9 cellular contexts compared by ENCODE assay signal in the genomic region with DNA sequence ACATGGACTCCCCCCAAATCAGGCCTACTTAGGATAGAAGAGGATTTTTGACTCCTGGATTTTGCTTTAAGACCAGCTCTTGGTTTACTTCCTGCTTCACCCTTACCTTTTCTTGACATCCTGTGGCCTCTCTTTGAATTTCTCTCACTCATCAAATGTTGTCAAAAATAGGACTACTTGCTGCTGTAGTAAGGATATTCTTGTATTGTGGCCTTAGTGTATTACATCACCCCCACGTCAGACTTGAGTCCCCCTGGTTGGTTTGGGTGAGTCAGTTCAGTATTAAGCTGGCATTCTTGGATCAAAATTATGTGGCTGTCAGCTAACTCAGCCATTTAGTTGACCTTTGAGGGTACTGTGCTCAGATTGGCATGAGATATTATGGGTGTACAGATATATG. TPM values are rescaled to one million over a fixed set of nuclear protein-coding genes. Genes with fewer than 3 reads are reported as not detected.
DNase-seq lines count a peak whose midpoint lies in the region; ATAC-seq, FAIRE-seq and TF ChIP-seq lines count a peak whose summit lies in the region.
"Had no signal": no experiment of that assay in that cellular context is flagged by ENCODE, and none has a peak within 500 bp of the region (broad histone marks: within the 10 kb centered on the region; RNA-seq: fewer than 3 reads in every experiment).

No MANE protein-coding gene starts in this region.

- H3K4me2 ChIP-seq in A549 = peak overlapping the region; percentile 89

- H3K4me3 ChIP-seq in A549 (peak overlapping the region; percentile 57), GM12865 (ENCODE audit: low read depth, low read length) (peak overlapping the region; percentile 78)
- H3K4me3 ChIP-seq: lung had no signal

- no peak for TF ChIP-seq RAD21 in A549 (conservative IDR thresholded peaks at IDR 0.05 in 1 of 2, IDR thresholded peaks at IDR 0.05 in 1 of 2)

- TF ChIP-seq CTCF in A549 (IDR thresholded peaks at IDR 0.05) (no peak), GM12865 (IDR thresholded peaks at IDR 0.05; ENCODE audit: insufficient read depth, low read depth, low read length, missing control alignments) (no peak)

- no peak for TF ChIP-seq EP300 in A549 (IDR thresholded peaks at IDR 0.05)

- 0% methylated on average over 1 of the region's 1 CpG for WGBS in A549 (ENCODE audit: missing lambda C conversion rate)

- ATAC-seq in A549 = no peak
- no peak for ATAC-seq in HG02610 (IDR thresholded peaks at IDR 0.05; ENCODE audit: unreplicated experiment)

- DNase-seq in A549 (ENCODE audit: low read depth in 1 of 2, low spot score in 1 of 2) = no peak
- peak; percentile 44 for DNase-seq in GM12865 (ENCODE audit: low read depth)
- DNase-seq in RPMI8226 = peak; percentile 30
- peak; percentile 82 for DNase-seq in fibroblast of peridontal ligament (ENCODE audit: extremely low read depth)
- no peak for DNase-seq in NK-92 (lab: John Stamatoyannopoulos, UW; ENCODE audit: unreplicated experiment)
- no peak for DNase-seq in stimulated activated CD4-positive, alpha-beta T cell treated with anti-CD3 and anti-CD28 coated beads, Interleukin-1b, Interleukin-23, amount 100 ng/mL, for 48 hours
- DNase-seq in NCI-H748 (lab: John Stamatoyannopoulos, UW; ENCODE audit: unreplicated experiment) = no peak

- POLR2A ChIA-PET in A549 (lab: Yijun Ruan, JAX) = interaction anchor here (1.2 kb wide), 1 partner anchor 119 kb away, joined by 3 read pairs; no protein-coding TSS in a partner anchor

- peak overlapping the region; percentile 84 to 87 for H3K27ac ChIP-seq in A549

- CTCF ChIA-PET in A549 (lab: Yijun Ruan, JAX) = interaction anchor here (1.1 to 1.6 kb wide), 5 partner anchors 13 to 107 kb away, joined by 3 to 6 read pairs (median 4); no protein-coding TSS in a partner anchor

- no peak for TF ChIP-seq POLR2A in A549 (IDR thresholded peaks at IDR 0.05; ENCODE audit: low read length)

- H3K9me3 ChIP-seq in A549 = no peaks in the 10 kb centered on the region

- peaks cover 30% of the 10 kb centered on the region for H3K4me1 ChIP-seq in A549

- FAIRE-seq in A549 (lab: Jason Lieb, UNC) = no peak

TF ChIP-seq in A549, 52 proteins besides CTCF, POLR2A, EP300 and RAD21:
- TF ChIP-seq ZNF302 (CRISPR knock-in tag; IDR thresholded peaks at IDR 0.05) (no peak), CBX8 (IDR thresholded peaks at IDR 0.05) (no peak), TFCP2L1 (CRISPR knock-in tag; IDR thresholded peaks at IDR 0.05) (no peak), RNF2 (IDR thresholded peaks at IDR 0.05; ENCODE audit: borderline replicate concordance, low read depth) (no peak), TP53 (CRISPR knock-in tag; IDR thresholded peaks at IDR 0.05) (no peak), HEYL (CRISPR knock-in tag; IDR thresholded peaks at IDR 0.05) (no peak)
- TF ChIP-seq, protein P1, sequence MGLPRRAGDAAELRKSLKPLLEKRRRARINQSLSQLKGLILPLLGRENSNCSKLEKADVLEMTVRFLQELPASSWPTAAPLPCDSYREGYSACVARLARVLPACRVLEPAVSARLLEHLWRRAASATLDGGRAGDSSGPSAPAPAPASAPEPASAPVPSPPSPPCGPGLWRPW (IDR thresholded peaks at IDR 0.05) = no peak
- TF ChIP-seq, protein P2, sequence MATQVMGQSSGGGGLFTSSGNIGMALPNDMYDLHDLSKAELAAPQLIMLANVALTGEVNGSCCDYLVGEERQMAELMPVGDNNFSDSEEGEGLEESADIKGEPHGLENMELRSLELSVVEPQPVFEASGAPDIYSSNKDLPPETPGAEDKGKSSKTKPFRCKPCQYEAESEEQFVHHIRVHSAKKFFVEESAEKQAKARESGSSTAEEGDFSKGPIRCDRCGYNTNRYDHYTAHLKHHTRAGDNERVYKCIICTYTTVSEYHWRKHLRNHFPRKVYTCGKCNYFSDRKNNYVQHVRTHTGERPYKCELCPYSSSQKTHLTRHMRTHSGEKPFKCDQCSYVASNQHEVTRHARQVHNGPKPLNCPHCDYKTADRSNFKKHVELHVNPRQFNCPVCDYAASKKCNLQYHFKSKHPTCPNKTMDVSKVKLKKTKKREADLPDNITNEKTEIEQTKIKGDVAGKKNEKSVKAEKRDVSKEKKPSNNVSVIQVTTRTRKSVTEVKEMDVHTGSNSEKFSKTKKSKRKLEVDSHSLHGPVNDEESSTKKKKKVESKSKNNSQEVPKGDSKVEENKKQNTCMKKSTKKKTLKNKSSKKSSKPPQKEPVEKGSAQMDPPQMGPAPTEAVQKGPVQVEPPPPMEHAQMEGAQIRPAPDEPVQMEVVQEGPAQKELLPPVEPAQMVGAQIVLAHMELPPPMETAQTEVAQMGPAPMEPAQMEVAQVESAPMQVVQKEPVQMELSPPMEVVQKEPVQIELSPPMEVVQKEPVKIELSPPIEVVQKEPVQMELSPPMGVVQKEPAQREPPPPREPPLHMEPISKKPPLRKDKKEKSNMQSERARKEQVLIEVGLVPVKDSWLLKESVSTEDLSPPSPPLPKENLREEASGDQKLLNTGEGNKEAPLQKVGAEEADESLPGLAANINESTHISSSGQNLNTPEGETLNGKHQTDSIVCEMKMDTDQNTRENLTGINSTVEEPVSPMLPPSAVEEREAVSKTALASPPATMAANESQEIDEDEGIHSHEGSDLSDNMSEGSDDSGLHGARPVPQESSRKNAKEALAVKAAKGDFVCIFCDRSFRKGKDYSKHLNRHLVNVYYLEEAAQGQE (IDR thresholded peaks at IDR 0.05) = no peak

RNA-seq across cellular contexts. Expression of a gene that starts 1.1 kb away (rescaled TPM):
- polyA plus RNA-seq in A549 (2011; rRNA removed) (79.4 and 92.9 TPM in 2 replicates), A549 (2017; fragmentation: RNase III; extraction: RNeasy Plus Mini Kit Qiagen cat#74134 plus additional on column Dnase treatment) (84.9 to 106 TPM (median 92.9 TPM) in 3 replicates)
- polyA plus RNA-seq in A549 (2012; cell fraction: cytosol; rRNA removed) = 33.0 and 33.5 TPM in 2 replicates
- polyA plus RNA-seq in A549 (2012; cell fraction: nucleus; rRNA removed) = 30.7 and 46.3 TPM in 2 replicates
- 39.4 and 42.7 TPM in 2 replicates for polyA minus RNA-seq in A549 (2011; rRNA and poly(A)+ RNA removed)

RNA-seq across cellular contexts. Expression of a gene that starts 17.5 kb away (rescaled TPM):
- polyA plus RNA-seq in A549 (2011; rRNA removed) (159 and 178 TPM in 2 replicates), A549 (2017; fragmentation: RNase III; extraction: RNeasy Plus Mini Kit Qiagen cat#74134 plus additional on column Dnase treatment) (143 to 157 TPM (median 154 TPM) in 3 replicates)
- 100 and 118 TPM in 2 replicates for polyA plus RNA-seq in A549 (2012; cell fraction: cytosol; rRNA removed)
- 93.5 and 108 TPM in 2 replicates for polyA plus RNA-seq in A549 (2012; cell fraction: nucleus; rRNA removed)
- polyA minus RNA-seq in A549 (2011; rRNA and poly(A)+ RNA removed) = 116 and 122 TPM in 2 replicates

Comparison
In these comparisons a context has a peak if more than half of its experiments do, and no peak if none do; other contexts are left out.
1. DNase-seq: peak in GM12865 (single experiment), RPMI8226 (single experiment) and fibroblast of peridontal ligament (single experiment); none in A549 (0 of 2), NK-92 (single experiment), stimulated activated CD4-positive, alpha-beta T cell treated with anti-CD3 and anti-CD28 coated beads, Interleukin-1b, Interleukin-23, amount 100 ng/mL, for 48 hours (single experiment) and NCI-H748 (single experiment).